Comparison of ENCODE assay signal across 7 cellular contexts in genomic region chr22:21952586-21953571, GRCh38. TPM values are rescaled to one million over a fixed set of nuclear protein-coding genes. Genes with fewer than 3 reads are reported as not detected.
DNase-seq lines count a peak whose midpoint lies in the region; ATAC-seq and TF ChIP-seq lines count a peak whose summit lies in the region.

A gene with protein sequence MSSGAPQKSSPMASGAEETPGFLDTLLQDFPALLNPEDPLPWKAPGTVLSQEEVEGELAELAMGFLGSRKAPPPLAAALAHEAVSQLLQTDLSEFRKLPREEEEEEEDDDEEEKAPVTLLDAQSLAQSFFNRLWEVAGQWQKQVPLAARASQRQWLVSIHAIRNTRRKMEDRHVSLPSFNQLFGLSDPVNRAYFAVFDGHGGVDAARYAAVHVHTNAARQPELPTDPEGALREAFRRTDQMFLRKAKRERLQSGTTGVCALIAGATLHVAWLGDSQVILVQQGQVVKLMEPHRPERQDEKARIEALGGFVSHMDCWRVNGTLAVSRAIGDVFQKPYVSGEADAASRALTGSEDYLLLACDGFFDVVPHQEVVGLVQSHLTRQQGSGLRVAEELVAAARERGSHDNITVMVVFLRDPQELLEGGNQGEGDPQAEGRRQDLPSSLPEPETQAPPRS (minus strand): TSS chr22:21952848. CDS start chr22:21946048, 6,800 bp downstream.

- peaks cover 12% of the 10 kb centered on the region for H3K4me1 Mint-ChIP-seq in activated CD4-positive, alpha-beta T cell treated with anti-CD3 and anti-CD28 coated beads, Interleukin-2, amount 10 ng/mL, durations not matched to agents 24 days and 14 days

- peak within 1 kb of the TSS in 1 of 2 donors; percentile 78 for H3K27ac ChIP-seq in coronary artery

- H3K27ac Mint-ChIP-seq in activated CD4-positive, alpha-beta T cell treated with anti-CD3 and anti-CD28 coated beads, Interleukin-2, amount 10 ng/mL, durations not matched to agents 24 days and 14 days = peak within 1 kb of the TSS; percentile 73

- peaks cover 2% of the 10 kb centered on the region for H3K36me3 Mint-ChIP-seq in activated CD4-positive, alpha-beta T cell treated with anti-CD3 and anti-CD28 coated beads, Interleukin-2, amount 10 ng/mL, durations not matched to agents 24 days and 14 days (ENCODE audit: low read depth)

- H3K4me3 ChIP-seq in coronary artery = peak within 1 kb of the TSS; percentile 86

- DNase-seq in NCI-H460 (ENCODE audit: extremely low read depth, low read depth) = peak; percentile 68
- DNase-seq in activated CD4-positive, alpha-beta T cell treated with anti-CD3 and anti-CD28 coated beads, Interleukin-2, amount 10 ng/mL, durations not matched to agents 24 days and 14 days = peak; percentile 97
- peak; percentile 88 for DNase-seq in coronary artery (ENCODE audit: low spot score)
- DNase-seq in left kidney (ENCODE audit: low read depth, low spot score) = peak; percentile 91
- DNase-seq in stimulated activated CD4-positive, alpha-beta T cell treated with anti-CD3 and anti-CD28 coated beads, Interleukin-1b, Interleukin-23, amount 100 ng/mL, for 4 hours (ENCODE audit: low read depth in 2 of 2) = peak; percentile 87 to 94

- no peaks in the 10 kb centered on the region for H3K9me3 Mint-ChIP-seq in activated CD4-positive, alpha-beta T cell treated with anti-CD3 and anti-CD28 coated beads, Interleukin-2, amount 10 ng/mL, durations not matched to agents 24 days and 14 days

- peak; percentile 90 for TF ChIP-seq CTCF in coronary artery (IDR thresholded peaks at IDR 0.05)

- H3K4me3 Mint-ChIP-seq in activated CD4-positive, alpha-beta T cell treated with anti-CD3 and anti-CD28 coated beads, Interleukin-2, amount 10 ng/mL, durations not matched to agents 24 days and 14 days = peak within 1 kb of the TSS; percentile 92

- intact Hi-C loops in activated CD4-positive, alpha-beta T cell treated with anti-CD3 and anti-CD28 coated beads, Interleukin-2, amount 10 ng/mL, durations not matched to agents 24 days and 14 days (cut with micrococcal nuclease) = loop anchor here (1.0 kb wide), 3 partner anchors 11 to 240 kb away; no protein-coding TSS in a partner anchor

- H3K27me3 Mint-ChIP-seq in activated CD4-positive, alpha-beta T cell treated with anti-CD3 and anti-CD28 coated beads, Interleukin-2, amount 10 ng/mL, durations not matched to agents 24 days and 14 days = no peaks in the 10 kb centered on the region

- ATAC-seq in GM18498 (IDR thresholded peaks at IDR 0.05; ENCODE audit: unreplicated experiment) (peak; percentile 78), HG02981 (IDR thresholded peaks at IDR 0.05; ENCODE audit: unreplicated experiment) (peak; percentile 68)

RNA-seq across cellular contexts. Expression of the gene that starts here (rescaled TPM):
- 21.4 and 24.6 TPM in 2 replicates for total RNA-seq in NCI-H460 (2014; rRNA removed; shearing (Covaris generic))
- 49.5 and 51.4 TPM in 2 replicates for polyA plus RNA-seq in NCI-H460 (2014; cell fraction: nucleus; rRNA removed)
- 31.0 and 40.1 TPM in 2 replicates for total RNA-seq in activated CD4-positive, alpha-beta T cell treated with anti-CD3 and anti-CD28 coated beads, Interleukin-2, amount 10 ng/mL, durations not matched to agents 24 days and 14 days
